In genomic region chr16:4350787-4351659, GRCh38 we compare ENCODE assay signal across 8 cellular contexts. TPM values are rescaled to one million over a fixed set of nuclear protein-coding genes. Genes with fewer than 3 reads are reported as not detected.
A peak's percentile ranks its signal among the peaks of the same experiment; 100 is the strongest.
DNase-seq lines count a peak whose midpoint lies in the region; TF ChIP-seq lines count a peak whose summit lies in the region.

Gene PAM16 (minus strand): TSS chr16:4351321. CDS start chr16:4351234, 87 bp downstream.

- no peaks in the 10 kb centered on the region for H3K27me3 ChIP-seq in MM.1S (replicated peaks; ENCODE audit: insufficient read depth, low read length)
- no peaks in the 10 kb centered on the region for H3K27me3 ChIP-seq in stomach smooth muscle (ENCODE audit: control insufficient read depth in 1 of 2, insufficient read depth in 2 of 2, low read length in 2 of 2)

- no peaks in the 10 kb centered on the region for H3K9me3 Mint-ChIP-seq in neural crest cell

- peaks cover 26% of the 10 kb centered on the region for H3F3A ChIP-seq in MM.1S (ENCODE audit: insufficient read depth, low read length)

- H3K4me1 Mint-ChIP-seq in neural crest cell, result peaks cover 24% of the 10 kb centered on the region

- H3K27me3 Mint-ChIP-seq in neural crest cell (ENCODE audit: low read depth), result no peaks in the 10 kb centered on the region

- TF ChIP-seq CTCF in MM.1S (IDR thresholded peaks at IDR 0.05; ENCODE audit: low read length), result no peak
- no peak for TF ChIP-seq CTCF in foreskin fibroblast (IDR thresholded peaks at IDR 0.05; ENCODE audit: low read depth, low read length)
- peak; percentile 39 for TF ChIP-seq CTCF in neural crest cell (conservative IDR thresholded peaks at IDR 0.05)

- peaks cover 42% of the 10 kb centered on the region for H3K79me2 ChIP-seq in MM.1S (ENCODE audit: low read length)

- in situ Hi-C loops in G401 (cut with HindIII; ENCODE audit: low sequenced_read_pairs), result no loop called here

- H3K27ac Mint-ChIP-seq in neural crest cell (ENCODE audit: unreplicated experiment), result peak within 1 kb of the TSS; percentile 91

- H3K4me3 Mint-ChIP-seq in neural crest cell, result peak within 1 kb of the TSS; percentile 92

- peak within 1 kb of the TSS; percentile 49 for H3K4me2 ChIP-seq in MM.1S (ENCODE audit: low read depth, low read length)

- H3K9ac ChIP-seq in MM.1S (ENCODE audit: low read length) (peak within 1 kb of the TSS; percentile 66), stomach smooth muscle (ENCODE audit: low read length in 2 of 2) (peak within 1 kb of the TSS; percentile 68 to 81)

- peak within 1 kb of the TSS; percentile 77 for H3K4me3 ChIP-seq in MM.1S (ENCODE audit: low read length)
- H3K4me3 ChIP-seq in foreskin fibroblast (ENCODE audit: low read depth in 1 of 2, low read length in 2 of 2), result peak within 1 kb of the TSS; percentile 58 to 88
- peak within 1 kb of the TSS; percentile 88 to 93 for H3K4me3 ChIP-seq in stomach smooth muscle (ENCODE audit: low read length in 2 of 2)

- H3K27ac ChIP-seq in MM.1S (ENCODE audit: low read length) (peak within 1 kb of the TSS; percentile 33), stomach smooth muscle (ENCODE audit: low read length) (no peak within 1 kb of the TSS)

- peak within 1 kb of the TSS; percentile 31 for H2AFZ ChIP-seq in MM.1S (ENCODE audit: low read length)

- no peaks in the 10 kb centered on the region for H3K9me2 ChIP-seq in MM.1S (replicated peaks; ENCODE audit: insufficient read depth, low read length)

- H3K4me1 ChIP-seq in MM.1S (ENCODE audit: low read length) (0 out of 2 replicates have a peak, but pooled peaks cover 4% of the 10 kb centered on the region), stomach smooth muscle (ENCODE audit: control insufficient read depth, insufficient read depth, low read length) (peaks cover 16% of the 10 kb centered on the region)

- DNase-seq in G401 (ENCODE audit: low spot score) (peak; percentile 91), HCEC 1CT (peak; percentile 93), MM.1S (peak; percentile 95), SHP77 treated with DMSO at 0.1 percent for 48 hours (lab: John Stamatoyannopoulos, UW) (peak; percentile 80), foreskin fibroblast (peak; percentile 94 to 99), neural crest cell (ENCODE audit: low read depth, low spot score) (peak; percentile 100)
- DNase-seq in activated effector memory CD4-positive, alpha-beta T cell treated with anti-CD3 and anti-CD28 coated beads, Interleukin-2, amount 50 U/mL, for 16 hours, result peak; percentile 99

- H3K9me3 ChIP-seq in MM.1S (replicated peaks; ENCODE audit: insufficient read depth, low read length), result no peaks in the 10 kb centered on the region
- H3K9me3 ChIP-seq in stomach smooth muscle (ENCODE audit: control insufficient read depth in 2 of 2, low read length in 2 of 2), result no peaks in the 10 kb centered on the region

- H3K36me3 ChIP-seq in MM.1S (replicated peaks; ENCODE audit: insufficient read depth, low read length) (no peaks in the 10 kb centered on the region), stomach smooth muscle (ENCODE audit: control insufficient read depth in 2 of 2, insufficient read depth in 2 of 2, low read length in 2 of 2) (peaks cover 0 to 2% of the 10 kb centered on the region in 2 donors)

- H4K20me1 ChIP-seq in MM.1S (ENCODE audit: insufficient read depth, low read length), result no peaks in the 10 kb centered on the region

- no peaks in the 10 kb centered on the region for H3K36me3 Mint-ChIP-seq in neural crest cell (ENCODE audit: low read depth)

RNA-seq across cellular contexts. Expression of gene PAM16, which starts in this region (rescaled TPM):
- 68.3 and 83.9 TPM in 2 replicates for total RNA-seq in G401 (2014; rRNA removed; shearing (Covaris generic))
- 36.2 and 43.3 TPM in 2 replicates for total RNA-seq in neural crest cell
